In genomic region chr4:165723051-165723805, GRCh38 we compare ENCODE assay signal across 18 cellular contexts.
"Had no signal": no experiment of that assay in that cellular context is flagged by ENCODE, and none has a peak within 500 bp of the region (broad histone marks: within the 10 kb centered on the region; RNA-seq: fewer than 3 reads in every experiment).

No MANE protein-coding gene starts in this region.

- H3K9me3 ChIP-seq: heart right ventricle, left lung, mucosa of descending colon, ovary, sigmoid colon, stomach, testis had no signal

- H3K36me3 ChIP-seq: heart right ventricle, left lung, ovary, sigmoid colon, stomach had no signal

- H3K27ac Mint-ChIP-seq: activated CD4-positive, alpha-beta T cell treated with anti-CD3 and anti-CD28 coated beads, Interleukin-2, amount 10 ng/mL, durations not matched to agents 24 days and 14 days; activated CD8-positive, alpha-beta T cell treated with anti-CD3 and anti-CD28 coated beads, Interleukin-2, amount 10 ng/mL, durations not matched to agents 7 days and 5 days; activated naive CD8-positive, alpha-beta T cell treated with anti-CD3 and anti-CD28 coated beads for 36 hours; memory B cell; naive thymus-derived CD4-positive, alpha-beta T cell; T-helper 17 cell had no signal

- ATAC-seq: activated CD8-positive, alpha-beta T cell treated with anti-CD3 and anti-CD28 coated beads, Interleukin-2, amount 10 ng/mL, durations not matched to agents 7 days and 5 days; esophagus mucosa; heart right ventricle; left lung; mucosa of descending colon; naive thymus-derived CD4-positive, alpha-beta T cell; T-helper 17 cell had no signal

- DNase-seq: activated CD4-positive, alpha-beta T cell treated with anti-CD3 and anti-CD28 coated beads, Interleukin-2, amount 10 ng/mL, durations not matched to agents 24 days and 14 days; activated CD4-positive, CD25-positive, alpha-beta regulatory T cell; activated CD8-positive, alpha-beta memory T cell treated with anti-CD3 and anti-CD28 coated beads, Interleukin-2, amount 50 U/mL, for 4 hours; activated CD8-positive, alpha-beta T cell treated with anti-CD3 and anti-CD28 coated beads, Interleukin-2, amount 10 ng/mL, durations not matched to agents 7 days and 5 days; activated gamma-delta T cell treated with Interleukin-2 at 50 U/mL for 16 hours; activated naive CD8-positive, alpha-beta T cell treated with anti-CD3 and anti-CD28 coated beads for 36 hours; heart right ventricle; left lung; mucosa of descending colon; naive thymus-derived CD4-positive, alpha-beta T cell; ovary; sigmoid colon; stimulated activated CD4-positive, alpha-beta T cell treated with anti-CD3 and anti-CD28 coated beads, Interleukin-2, amount 100 ng/mL, for 24 hours; stomach; T-helper 17 cell; testis had no signal

- H3K27me3 ChIP-seq: heart right ventricle, left lung, ovary, sigmoid colon, stomach, testis had no signal

- H3K36me3 Mint-ChIP-seq: activated naive CD8-positive, alpha-beta T cell treated with anti-CD3 and anti-CD28 coated beads for 36 hours; memory B cell; naive thymus-derived CD4-positive, alpha-beta T cell had no signal

- H3K4me3 ChIP-seq: heart right ventricle, left lung, mucosa of descending colon, ovary, sigmoid colon, stomach, testis had no signal

- H3K4me1 ChIP-seq: heart right ventricle, left lung, stomach, testis had no signal

- H3K27ac ChIP-seq: heart right ventricle, left lung, ovary, sigmoid colon, stomach, testis had no signal

- H3K9me3 Mint-ChIP-seq: activated CD4-positive, alpha-beta T cell treated with anti-CD3 and anti-CD28 coated beads, Interleukin-2, amount 10 ng/mL, durations not matched to agents 24 days and 14 days; activated naive CD8-positive, alpha-beta T cell treated with anti-CD3 and anti-CD28 coated beads for 36 hours; memory B cell had no signal
